Comparison of ENCODE assay signal across 16 cellular contexts in the genomic region with DNA sequence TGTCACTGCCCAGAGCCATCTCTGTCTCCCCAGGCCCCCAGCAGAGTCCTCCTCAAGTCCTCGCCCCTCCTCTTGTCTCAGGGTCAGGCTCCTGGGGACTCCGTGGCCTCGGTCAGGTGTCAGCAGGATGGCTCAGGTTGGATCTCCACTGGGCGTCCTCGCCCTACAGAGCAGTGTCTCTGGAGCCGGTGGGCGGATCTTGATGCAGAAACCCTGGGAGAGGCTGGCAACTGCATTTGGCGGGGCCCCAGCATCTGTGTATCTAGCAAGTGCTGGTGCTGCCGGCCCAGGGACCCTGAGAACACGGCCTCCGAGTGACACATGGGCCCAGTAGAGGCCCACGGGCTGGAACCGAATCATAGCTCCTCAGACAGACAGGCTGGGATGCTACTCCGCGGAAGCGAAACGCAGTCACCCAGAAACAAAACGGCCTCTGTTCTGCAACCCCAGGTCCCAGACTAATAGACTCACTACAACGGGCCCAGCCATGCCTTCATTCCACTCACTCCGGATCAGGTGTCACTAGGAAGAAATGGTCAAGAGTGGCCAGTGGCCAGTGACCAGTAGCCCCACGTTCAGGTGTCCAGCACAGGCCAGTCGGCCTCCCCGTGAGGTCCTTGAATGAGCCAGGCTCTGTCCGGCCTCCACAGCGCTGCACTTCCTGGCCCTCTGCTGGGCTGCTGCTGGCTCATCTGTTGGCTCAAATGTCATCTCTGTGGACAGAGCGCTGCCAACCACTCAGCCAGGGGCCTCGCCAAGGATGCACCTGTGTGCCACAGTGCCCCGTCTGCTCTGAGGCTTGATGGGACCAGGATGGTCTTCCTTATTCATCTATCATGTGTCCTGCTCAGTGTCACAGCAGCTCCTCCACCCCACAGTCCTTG. TPM values are rescaled to one million over a fixed set of nuclear protein-coding genes. Genes with fewer than 3 reads are reported as not detected.
DNase-seq lines count a peak whose midpoint lies in the region; ATAC-seq and TF ChIP-seq lines count a peak whose summit lies in the region.
"Had no signal": no experiment of that assay in that cellular context is flagged by ENCODE, and none has a peak within 500 bp of the region (broad histone marks: within the 10 kb centered on the region; RNA-seq: fewer than 3 reads in every experiment).

No MANE protein-coding gene starts in this region.

- H3K4me1 ChIP-seq in Caco-2 (peaks cover 47% of the 10 kb centered on the region), HEK293 (ENCODE audit: control insufficient read depth, insufficient read depth, low read length) (no peaks in the 10 kb centered on the region)

- H3K27ac ChIP-seq in HEK293 (ENCODE audit: extremely low read depth, low read depth, low read length) (no peak overlapping the region), substantia nigra (ENCODE audit: low read depth, low read length, poor library complexity, severe bottlenecking) (no peak overlapping the region)

- H3K27ac Mint-ChIP-seq in Caco-2 (ENCODE audit: unreplicated experiment), result peak overlapping the region; percentile 92
- H3K27ac Mint-ChIP-seq in chondrocyte (ENCODE audit: unreplicated experiment), result no peak overlapping the region
- H3K27ac Mint-ChIP-seq: CD8-positive, alpha-beta T cell had no signal

- H3K36me3 ChIP-seq in Caco-2 (ENCODE audit: control insufficient read depth, insufficient read depth, low read length) (no peaks in the 10 kb centered on the region; the same call in 1 of the 2 replicates), HEK293 (ENCODE audit: control insufficient read depth in 2 of 2, insufficient read depth in 1 of 2, low read length in 2 of 2) (no peaks in the 10 kb centered on the region)
- H3K36me3 ChIP-seq: MG63, Peyer's patch had no signal

- no TSS peak for BruUV-seq in Caco-2 (replicated peaks; lab: Mats Ljungman, UMichigan)

- CTCF ChIA-PET in Caco-2 (lab: Charles Lee), result no interaction called here
- CTCF ChIA-PET in HEK293 (lab: Yijun Ruan, JAX), result no interaction called here

- no peaks in the 10 kb centered on the region for H3K9me3 Mint-ChIP-seq in Caco-2 (ENCODE audit: unreplicated experiment)
- peaks cover 2% of the 10 kb centered on the region for H3K9me3 Mint-ChIP-seq in chondrocyte (ENCODE audit: low read depth)
- H3K9me3 Mint-ChIP-seq: CD8-positive, alpha-beta T cell had no signal

- H3K36me3 Mint-ChIP-seq in Caco-2 (ENCODE audit: insufficient read depth, unreplicated experiment) (no peaks in the 10 kb centered on the region), chondrocyte (ENCODE audit: low read depth) (no peaks in the 10 kb centered on the region)
- H3K36me3 Mint-ChIP-seq: CD8-positive, alpha-beta T cell had no signal

- DNase-seq in Caco-2, result no peak
- peak; percentile 63 for DNase-seq in chondrocyte (ENCODE audit: low spot score)
- DNase-seq in posterior vena cava (ENCODE audit: low spot score), result peak; percentile 76
- no peak for DNase-seq in activated effector memory CD4-positive, alpha-beta T cell treated with Interleukin-2 at 50 U/mL for 16 hours
- no peak for DNase-seq in substantia nigra (lab: John Stamatoyannopoulos, UW)
- DNase-seq: CD8-positive, alpha-beta T cell; H7; Karpas-422; MG63; NCI-H1092 treated with DMSO at 0.1 percent for 48 hours; NCI-H2107; SHP77 treated with DMSO at 0.1 percent for 48 hours had no signal

- H3K4me1 Mint-ChIP-seq in Caco-2 (ENCODE audit: low read depth, unreplicated experiment) (peaks cover 30% of the 10 kb centered on the region), chondrocyte (ENCODE audit: low read depth) (peaks cover 20% of the 10 kb centered on the region)

- ATAC-seq in GM18502 (IDR thresholded peaks at IDR 0.05; ENCODE audit: poor library complexity, unreplicated experiment), result no peak
- ATAC-seq: CD8-positive, alpha-beta T cell; SK-N-SH treated with all-trans-retinoic acid at 6 μM for 48 hours had no signal

- H3K27me3 ChIP-seq in Caco-2 (replicated peaks; ENCODE audit: control insufficient read depth, insufficient read depth, low read length), result no peaks in the 10 kb centered on the region
- H3K27me3 ChIP-seq: MG63, Peyer's patch had no signal

- H3K27me3 Mint-ChIP-seq in Caco-2 (ENCODE audit: insufficient read depth, unreplicated experiment), result no peaks in the 10 kb centered on the region
- peaks cover 5% of the 10 kb centered on the region for H3K27me3 Mint-ChIP-seq in chondrocyte (ENCODE audit: low read depth)

- intact Hi-C loops in Caco-2 (cut with micrococcal nuclease; ENCODE audit: unreplicated experiment), result no loop called here
- intact Hi-C loops in posterior vena cava (cut with DNase I), result no loop called here

- no peak overlapping the region for H3K4me3 Mint-ChIP-seq in Caco-2 (ENCODE audit: unreplicated experiment)
- H3K4me3 Mint-ChIP-seq in chondrocyte (ENCODE audit: unreplicated experiment), result no peak overlapping the region
- H3K4me3 Mint-ChIP-seq: CD8-positive, alpha-beta T cell had no signal

- TF ChIP-seq CTCF in Caco-2 (IDR thresholded peaks at IDR 0.05; ENCODE audit: insufficient read depth in 1 of 2, low read depth in 1 of 2, low read length in 1 of 2, severe bottlenecking in 1 of 2, unreplicated experiment in 1 of 2) (no peak), HEK293 (tag by site-specific recombination; IDR thresholded peaks at IDR 0.05) (no peak), chondrocyte (IDR thresholded peaks at IDR 0.05) (no peak)

- POLR2A ChIA-PET in Caco-2 (lab: Charles Lee), result no interaction called here
- POLR2A ChIA-PET in HEK293 (lab: Yijun Ruan, JAX), result no interaction called here

- H3K4me3 ChIP-seq in Caco-2 (ENCODE audit: low read depth, low read length) (no peak overlapping the region), HEK293 (ENCODE audit: low read depth, low read length) (no peak overlapping the region)
- H3K4me3 ChIP-seq: MG63, Peyer's patch had no signal

- no peaks in the 10 kb centered on the region for H3K9me3 ChIP-seq in Caco-2
- H3K9me3 ChIP-seq in HEK293 (ENCODE audit: control insufficient read depth, insufficient read depth, low read depth, low read length), result no peaks in the 10 kb centered on the region
- H3K9me3 ChIP-seq: MG63, Peyer's patch had no signal

TF ChIP-seq in HEK293, 187 proteins besides CTCF, POLR2A, EP300 and RAD21:
- TF ChIP-seq ZNF24 (tag by site-specific recombination; IDR thresholded peaks at IDR 0.05) (no peak), ZNF792 (tag by site-specific recombination; IDR thresholded peaks at IDR 0.05) (no peak), OVOL3 (tag by site-specific recombination; IDR thresholded peaks at IDR 0.05) (no peak), BCL11A (tag by site-specific recombination; IDR thresholded peaks at IDR 0.05; ENCODE audit: low read depth) (no peak), ZNF501 (tag by site-specific recombination; IDR thresholded peaks at IDR 0.05) (no peak), ZBTB20 (tag by site-specific recombination; IDR thresholded peaks at IDR 0.05) (0 out of 2 replicates have a peak, but pooled peaks have one; percentile 18), ZNF571 (tag by site-specific recombination; IDR thresholded peaks at IDR 0.05) (no peak)

RNA-seq across cellular contexts. Expression of gene FRMD1, which starts 12.6 kb away (rescaled TPM):
- total RNA-seq in Caco-2 (2022), result 0.07 and 0.14 TPM in 2 replicates
- 0.20 to 0.28 TPM in 2 of 3 replicates, not detected in the other for total RNA-seq in chondrocyte
- total RNA-seq in posterior vena cava, result under 1 TPM in 1 of 2 donors, not detected in 1; 0.14 TPM
- total RNA-seq: CD8-positive, alpha-beta T cell; H7 had no signal

Comparison
In these comparisons a context has a peak if more than half of its experiments do, and no peak if none do; other contexts are left out.
1. DNase-seq: peak in chondrocyte (single experiment) and posterior vena cava (single experiment); none in Caco-2 (0 of 2), activated effector memory CD4-positive, alpha-beta T cell treated with Interleukin-2 at 50 U/mL for 16 hours (single experiment) and substantia nigra (0 of 49).